In genomic region chr13:75695908-75696307, GRCh38 we compare ENCODE assay signal across 8 cellular contexts. TPM values are rescaled to one million over a fixed set of nuclear protein-coding genes. Genes with fewer than 3 reads are reported as not detected.
DNase-seq lines count a peak whose midpoint lies in the region; ATAC-seq, FAIRE-seq and TF ChIP-seq lines count a peak whose summit lies in the region.
"Not testable (repeated sequence)": the region's sequence is repeated elsewhere in the genome, so short reads cannot be mapped to it uniquely, and the experiment has no call there.

No MANE protein-coding gene starts in this region.

- peak; percentile 64 to 66 for DNase-seq in AML-193 (lab: John Stamatoyannopoulos, UW)
- DNase-seq in GM19239 (ENCODE audit: insufficient read length, low spot score): peak; percentile 10
- peak; percentile 28 for DNase-seq in HTR-8/SVneo (ENCODE audit: insufficient read length, low spot score)
- DNase-seq in activated CD8-positive, alpha-beta memory T cell treated with anti-CD3 and anti-CD28 coated beads for 1 hour (ENCODE audit: extremely low read depth in 1 of 2, low read depth in 1 of 2): peak; percentile 32 to 52
- DNase-seq in dermis microvascular lymphatic vessel endothelial cell (ENCODE audit: low read depth in 2 of 2): peak; percentile 46 to 69
- DNase-seq in left lobe of liver (ENCODE audit: low spot score): peak; percentile 77
- DNase-seq in stimulated activated CD4-positive, alpha-beta T cell treated with anti-CD3 and anti-CD28 coated beads, Interleukin-2, amount 100 ng/mL, for 24 hours: peak; percentile 81 to 83

- H3K4me3 ChIP-seq in OCI-LY1 (ENCODE audit: low read depth, low read length, poor library complexity, severe bottlenecking): not testable (repeated sequence)

- H3K9me3 ChIP-seq in OCI-LY1 (ENCODE audit: low read length): not testable (repeated sequence)

- H3K79me2 ChIP-seq in OCI-LY1 (ENCODE audit: insufficient read depth, low read length): not testable (repeated sequence)

- TF ChIP-seq CTCF in OCI-LY1 (IDR thresholded peaks at IDR 0.05; ENCODE audit: low read length): peak; percentile 93

- not testable (repeated sequence) for H3K36me3 ChIP-seq in OCI-LY1 (ENCODE audit: insufficient read depth, low read length)

- H3K27ac ChIP-seq in OCI-LY1 (ENCODE audit: low read depth, low read length, poor library complexity, severe bottlenecking): not testable (repeated sequence)

- peak; percentile 52 for FAIRE-seq in GM19239 (lab: Jason Lieb, UNC)
- not testable (repeated sequence) for FAIRE-seq in HTR-8/SVneo (lab: Jason Lieb, UNC)

- peak; percentile 99 for ATAC-seq in left lobe of liver

- not testable (repeated sequence) for H3K4me2 ChIP-seq in OCI-LY1 (ENCODE audit: low read length)

- H3K4me1 ChIP-seq in OCI-LY1 (ENCODE audit: insufficient read depth, low read length, severe bottlenecking): peaks cover 19% of the 10 kb centered on the region

- not testable (repeated sequence) for H3F3A ChIP-seq in OCI-LY1 (ENCODE audit: insufficient read depth, low read length)

- H3K9me2 ChIP-seq in OCI-LY1 (ENCODE audit: low read depth, low read length): not testable (repeated sequence)

- not testable (repeated sequence) for H2AFZ ChIP-seq in OCI-LY1 (ENCODE audit: low read length)

- not testable (repeated sequence) for H3K9ac ChIP-seq in OCI-LY1 (ENCODE audit: low read length)

- H4K20me1 ChIP-seq in OCI-LY1 (ENCODE audit: insufficient read depth, low read length): not testable (repeated sequence)

- not testable (repeated sequence) for H3K27me3 ChIP-seq in OCI-LY1 (ENCODE audit: insufficient read depth, low read length)

RNA-seq across cellular contexts. Expression of gene LMO7, which starts 59.8 kb away (rescaled TPM):
- total RNA-seq in dermis microvascular lymphatic vessel endothelial cell (34.1 and 39.2 TPM in 2 replicates), left lobe of liver (52.0 TPM)

Comparison
In these comparisons a context has a peak if more than half of its experiments do, and no peak if none do; other contexts are left out.
1. DNase-seq: peak in every context shown above with its lines; median percentile 82 in stimulated activated CD4-positive, alpha-beta T cell treated with anti-CD3 and anti-CD28 coated beads, Interleukin-2, amount 100 ng/mL, for 24 hours; 77 in left lobe of liver; 65 in AML-193; 58 in dermis microvascular lymphatic vessel endothelial cell; 42 in activated CD8-positive, alpha-beta memory T cell treated with anti-CD3 and anti-CD28 coated beads for 1 hour; 28 in HTR-8/SVneo; 10 in GM19239.